9 cellular contexts compared by ENCODE assay signal in genomic region chr10:117541909-117542705, GRCh38. TPM values are rescaled to one million over a fixed set of nuclear protein-coding genes. Genes with fewer than 3 reads are reported as not detected.
DNase-seq lines count a peak whose midpoint lies in the region; ATAC-seq, FAIRE-seq and TF ChIP-seq lines count a peak whose summit lies in the region.
"Had no signal": no experiment of that assay in that cellular context is flagged by ENCODE, and none has a peak within 500 bp of the region (broad histone marks: within the 10 kb centered on the region; RNA-seq: fewer than 3 reads in every experiment).

No MANE protein-coding gene starts in this region.

- peak overlapping the region; percentile 53 for H3K4me2 ChIP-seq in HCT116 (ENCODE audit: low read length)
- no peak overlapping the region for H3K4me2 ChIP-seq in GM12878 (ENCODE audit: control insufficient read depth, insufficient read depth)

- intact Hi-C loops in HCT116 (cut with micrococcal nuclease) (no loop called here), GM12878 (cut with micrococcal nuclease; ENCODE audit: unreplicated experiment) (loop anchor here (10.0 kb wide), 2 partner anchors 113 to 143 kb away; no protein-coding TSS in a partner anchor), tibial artery (cut with DNase I; ENCODE audit: low total_unique reads) (loop anchor here (2.0 to 5.0 kb wide), 2 partner anchors 165 to 505 kb away; partner anchors contain the start of genes PDZD8 and RAB11FIP2)

- TF ChIP-seq EP300 in GM12878 (IDR thresholded peaks at IDR 0.05; ENCODE audit: borderline replicate concordance in 1 of 2, control insufficient read depth in 1 of 2, low read depth in 2 of 2, low read length in 2 of 2): no peak

- BruUV-seq in HCT116 (replicated peaks; lab: Mats Ljungman, UMichigan) (no TSS peak), GM12878 (replicated peaks; lab: Mats Ljungman, UMichigan) (no TSS peak)

- no peaks in the 10 kb centered on the region for H3K9me3 ChIP-seq in HCT116 (ENCODE audit: control insufficient read depth in 1 of 2, insufficient read depth in 1 of 2, low read depth in 1 of 2, low read length in 2 of 2)
- no peaks in the 10 kb centered on the region; the same call in 2 of the 3 replicates for H3K9me3 ChIP-seq in GM12878 (replicated peaks; ENCODE audit: control insufficient read depth, insufficient read depth, low read length)
- no peaks in the 10 kb centered on the region for H3K9me3 ChIP-seq in tibial artery
- H3K9me3 ChIP-seq: adrenal gland had no signal

- no peak overlapping the region for H3K9ac ChIP-seq in HCT116 (ENCODE audit: low read length)
- no peak overlapping the region for H3K9ac ChIP-seq in GM12878 (ENCODE audit: control insufficient read depth, insufficient read depth, low read length)

- TF ChIP-seq CTCF in AG09309 (IDR thresholded peaks at IDR 0.05; ENCODE audit: control insufficient read depth, insufficient read depth, low read depth, low read length, missing control alignments): no peak
- TF ChIP-seq CTCF in HCT116 (IDR thresholded peaks at IDR 0.05 in 2 of 3, conservative IDR thresholded peaks at IDR 0.05 in 1 of 3; ENCODE audit: borderline replicate concordance in 1 of 3, insufficient read depth in 1 of 3, low read depth in 2 of 3, low read length in 2 of 3): no peak
- no peak for TF ChIP-seq CTCF in GM12878 (IDR thresholded peaks at IDR 0.05 in 2 of 3, conservative IDR thresholded peaks at IDR 0.05 in 1 of 3; ENCODE audit: control insufficient read depth in 2 of 3, extremely low read depth in 1 of 3, insufficient read depth in 1 of 3, low read depth in 3 of 3, low read length in 3 of 3)
- TF ChIP-seq CTCF in tibial artery (IDR thresholded peaks at IDR 0.05): no peak

- DNase-seq in AG09309 (ENCODE audit: low read depth) (peak; percentile 14), HCT116 (ENCODE audit: low read depth, low spot score) (no peak), GM12878 (ENCODE audit: low read depth, low spot score) (no peak), inferior parietal cortex (ENCODE audit: extremely low spot score) (peak; percentile 23), tibial artery (peak; percentile 54 to 92), foreskin melanocyte (no peak)

- H3K9me2 ChIP-seq in HCT116 (ENCODE audit: insufficient read depth): no peaks in the 10 kb centered on the region

- SMC1A ChIA-PET in GM12878 (lab: Charles Lee; ENCODE audit: uncharacterized antibody, unreplicated experiment): interaction anchor here (2.0 kb wide), 1 partner anchor 75 kb away, joined by 4 read pairs; no protein-coding TSS in a partner anchor

- H2AFZ ChIP-seq in HCT116 (ENCODE audit: low read depth, low read length, poor library complexity, severe bottlenecking) (no peak overlapping the region), GM12878 (ENCODE audit: control insufficient read depth, low read depth, low read length) (no peak overlapping the region)

- ATAC-seq in HCT116 (peak; percentile 42), GM12878 (peak; percentile 9; the same call in 2 of the 3 replicates), HG02588 (IDR thresholded peaks at IDR 0.05; ENCODE audit: unreplicated experiment) (no peak), HG02759 (IDR thresholded peaks at IDR 0.05; ENCODE audit: unreplicated experiment) (no peak)

- TF ChIP-seq POLR2A in HCT116 (IDR thresholded peaks at IDR 0.05; ENCODE audit: borderline replicate concordance, extremely low read depth, insufficient read depth, insufficient read length) (no peak), GM12878 (IDR thresholded peaks at IDR 0.05; ENCODE audit: low read depth, low read length) (no peak)

- POLR2A ChIA-PET in HCT116 (lab: Charles Lee): no interaction called here
- POLR2A ChIA-PET in GM12878 (lab: Charles Lee): no interaction called here

- RAD21 ChIA-PET in HCT116 (lab: Charles Lee; ENCODE audit: low non-redundant PET in 1 of 2, low total read pairs in 2 of 2, uncharacterized antibody in 2 of 2, unreplicated experiment in 2 of 2) (no interaction called here), GM12878 (lab: Charles Lee; ENCODE audit: unreplicated experiment) (interaction anchor here (6.7 kb wide), 1 partner anchor 113 kb away, joined by 55 read pairs; no protein-coding TSS in a partner anchor)

- H3K36me3 ChIP-seq in HCT116 (ENCODE audit: control insufficient read depth in 1 of 2, insufficient read depth in 2 of 2, low read length in 2 of 2): no peaks in the 10 kb centered on the region
- no peaks in the 10 kb centered on the region for H3K36me3 ChIP-seq in GM12878 (ENCODE audit: control insufficient read depth in 2 of 2, insufficient read depth in 2 of 2, low read length in 1 of 2)
- H3K36me3 ChIP-seq in tibial artery: no peaks in the 10 kb centered on the region
- H3K36me3 ChIP-seq: adrenal gland had no signal

- WGBS in GM12878 (ENCODE audit: insufficient coverage, insufficient replicate concordance, low lambda C conversion rate, missing lambda C conversion rate): 63% methylated on average over 61 of the region's 62 CpGs

- peak overlapping the region; percentile 40 for H3K4me3 ChIP-seq in AG09309 (ENCODE audit: control insufficient read depth, low read depth, low read length)
- H3K4me3 ChIP-seq in HCT116 (replicated peaks in 1 of 2; ENCODE audit: low read depth in 1 of 2, low read length in 2 of 2): peak overlapping the region in 1 of 2 experiments; percentile 19; a peak in 1 of 4 replicates
- H3K4me3 ChIP-seq in GM12878: no peak overlapping the region
- peak overlapping the region; percentile 68 to 69 for H3K4me3 ChIP-seq in tibial artery

- in situ Hi-C loops in GM12878 (cut with MboI): no loop called here

- H3K79me2 ChIP-seq in HCT116 (ENCODE audit: insufficient read depth, low read length) (no peaks in the 10 kb centered on the region), GM12878 (ENCODE audit: control insufficient read depth, insufficient read depth, low read length) (no peaks in the 10 kb centered on the region)

- CTCF ChIA-PET in HCT116 (lab: Charles Lee) (no interaction called here), GM12878 (lab: Yijun Ruan, JAX) (no interaction called here)

- H4K20me1 ChIP-seq in HCT116 (ENCODE audit: insufficient read depth): no peaks in the 10 kb centered on the region
- no peaks in the 10 kb centered on the region for H4K20me1 ChIP-seq in GM12878 (ENCODE audit: control insufficient read depth, insufficient read depth)

- FAIRE-seq in GM12878 (lab: Jason Lieb, UNC): no peak

- H3K27me3 ChIP-seq in HCT116 (ENCODE audit: insufficient read depth, low read length) (no peaks in the 10 kb centered on the region), GM12878 (replicated peaks in 1 of 2; ENCODE audit: control insufficient read depth in 2 of 2, insufficient read depth in 2 of 2, low read length in 1 of 2) (peaks cover 24 to 38% of the 10 kb centered on the region in 2 experiments), tibial artery (peaks cover 0 to 64% of the 10 kb centered on the region in 2 donors)

- H3K27ac ChIP-seq in HCT116 (ENCODE audit: low read depth, low read length) (no peak overlapping the region), GM12878 (ENCODE audit: control insufficient read depth, insufficient read depth) (no peak overlapping the region), tibial artery (peak overlapping the region; percentile 91 to 94)

- H3K4me1 ChIP-seq in HCT116 (ENCODE audit: control insufficient read depth in 1 of 2, insufficient read depth in 2 of 2, low read length in 2 of 2): peaks cover 0 to 6% of the 10 kb centered on the region in 2 experiments; a peak in 1 of 4 replicates
- peaks cover 7% of the 10 kb centered on the region for H3K4me1 ChIP-seq in GM12878 (ENCODE audit: control insufficient read depth, insufficient read depth, low read length)
- peaks cover 0 to 55% (median 30%) of the 10 kb centered on the region in 4 donors for H3K4me1 ChIP-seq in tibial artery

- TF ChIP-seq RAD21 in HCT116 (IDR thresholded peaks at IDR 0.05; ENCODE audit: low read depth) (no peak), GM12878 (IDR thresholded peaks at IDR 0.05; ENCODE audit: insufficient read depth, low read depth, low read length) (no peak)

TF ChIP-seq in HCT116, 20 proteins besides CTCF, POLR2A, EP300 and RAD21 (continues in another document):
- no peak for TF ChIP-seq ELF1 (IDR thresholded peaks at IDR 0.05; ENCODE audit: borderline replicate concordance, low read depth)
- TF ChIP-seq ATF3 (IDR thresholded peaks at IDR 0.05): no peak
- TF ChIP-seq, protein P1, sequence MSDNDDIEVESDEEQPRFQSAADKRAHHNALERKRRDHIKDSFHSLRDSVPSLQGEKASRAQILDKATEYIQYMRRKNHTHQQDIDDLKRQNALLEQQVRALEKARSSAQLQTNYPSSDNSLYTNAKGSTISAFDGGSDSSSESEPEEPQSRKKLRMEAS (IDR thresholded peaks at IDR 0.05): no peak

TF ChIP-seq in GM12878, 131 proteins besides CTCF, POLR2A, EP300 and RAD21 (continues in another document):
- TF ChIP-seq SP1 (IDR thresholded peaks at IDR 0.05; ENCODE audit: low read depth, low read length): peak; percentile 67

RNA-seq across cellular contexts. Expression of gene EMX2, which starts 0.4 kb away (rescaled TPM):
- not detected for total RNA-seq in HCT116 (2021; ENCODE audit: unreplicated experiment)
- not detected in 2 replicates for polyA plus RNA-seq in HCT116 (2012)
- 0.86 and 0.91 TPM in 2 replicates for total RNA-seq in GM12878 (2013; cell fraction: nucleolus; rRNA removed)
- total RNA-seq in GM12878 (2014; rRNA removed): not detected in 2 replicates
- not detected in 2 replicates for total RNA-seq in GM12878 (2014; rRNA removed; fragmentation: Illumina TruSeq; extraction: Trizol)
- not detected in 2 replicates for total RNA-seq in GM12878 (2021)
- not detected for polyA plus RNA-seq in GM12878 (2011; ENCODE audit: low read depth)
- 0.12 and 0.22 TPM in 2 replicates for polyA plus RNA-seq in GM12878 (2011; rRNA removed)
- polyA plus RNA-seq in GM12878 (2011; cell fraction: cytosol; rRNA removed): 0.06 TPM in 1 of 2 replicates, not detected in the other
- not detected in 2 replicates for polyA plus RNA-seq in GM12878 (2011; cell fraction: nucleus; rRNA removed)
- polyA plus RNA-seq in GM12878 (2012): not detected in 2 replicates
- polyA plus RNA-seq in GM12878 (2014; fragmentation: Illumina TruSeq; extraction: Trizol): not detected in 2 replicates
- polyA plus RNA-seq in GM12878 (2014; fragmentation: Nextera tagmentation; extraction: Ambion mirVana): not detected
- not detected in 2 replicates for polyA plus RNA-seq in GM12878 (2014; rRNA removed)
- not detected for polyA plus RNA-seq in GM12878 (2016; fragmentation: Nextera tagmentation; extraction: Ambion mirVana)
- polyA minus RNA-seq in GM12878 (2011; rRNA and poly(A)+ RNA removed): not detected in 2 replicates
- not detected in 2 replicates for polyA minus RNA-seq in GM12878 (2011; cell fraction: cytosol; rRNA and poly(A)+ RNA removed)
- not detected in 2 replicates for polyA minus RNA-seq in GM12878 (2011; cell fraction: nucleus; rRNA and poly(A)+ RNA removed)

Comparison
In these comparisons a context has a peak if more than half of its experiments do, and no peak if none do; other contexts are left out.
1. DNase-seq: peak in AG09309 (single experiment), inferior parietal cortex (single experiment) and tibial artery (2 of 2); none in HCT116 (single experiment), GM12878 (single experiment) and foreskin melanocyte (single experiment).
2. ATAC-seq: peak in HCT116 (single experiment) and GM12878 (single experiment); none in HG02588 (single experiment) and HG02759 (single experiment).
3. H3K27ac ChIP-seq: peak in tibial artery (2 of 2); none in HCT116 (single experiment) and GM12878 (single experiment).